8 cellular contexts compared by ENCODE assay signal in genomic region chr20:59751075-59751711, GRCh38.
DNase-seq lines count a peak whose midpoint lies in the region; ATAC-seq and TF ChIP-seq lines count a peak whose summit lies in the region.

No MANE protein-coding gene starts in this region.

- TF ChIP-seq CTCF in astrocyte of the spinal cord (IDR thresholded peaks at IDR 0.05; ENCODE audit: low read depth, low read length): peak; percentile 52

- DNase-seq in stimulated activated CD4-positive, alpha-beta T cell treated with anti-CD3 and anti-CD28 coated beads, Interleukin-12 subunit alpha, Interleukin-12 subunit beta, amount 100 ng/mL, for 4 hours: peak; percentile 3
- DNase-seq in stimulated activated CD4-positive, alpha-beta T cell treated with anti-CD3 and anti-CD28 coated beads, Interleukin-4, amount 100 ng/mL, for 1 hour: no peak
- DNase-seq in NCI-H460 (ENCODE audit: extremely low read depth, low read depth) (peak; percentile 60), astrocyte of the spinal cord (ENCODE audit: low read depth, low spot score) (peak; percentile 5), iPS DF 19.7 (ENCODE audit: low read depth, low spot score) (peak; percentile 35), T-helper 9 cell (no peak)
- peak; percentile 23 to 43 for DNase-seq in stimulated activated CD4-positive, alpha-beta T cell treated with anti-CD3 and anti-CD28 coated beads, Interleukin-4, amount 100 ng/mL, for 48 hours (ENCODE audit: low read depth in 2 of 2)

- no peak overlapping the region for H3K4me3 ChIP-seq in astrocyte of the spinal cord (ENCODE audit: low read depth, low read length)

- peak; percentile 57 for ATAC-seq in HG02642 (IDR thresholded peaks at IDR 0.05; ENCODE audit: poor library complexity, unreplicated experiment)

- in situ Hi-C loops in astrocyte of the spinal cord (cut with HindIII; ENCODE audit: low sequenced_read_pairs): no loop called here

Comparison
In these comparisons a context has a peak if more than half of its experiments do, and no peak if none do; other contexts are left out.
1. DNase-seq: peak in stimulated activated CD4-positive, alpha-beta T cell treated with anti-CD3 and anti-CD28 coated beads, Interleukin-12 subunit alpha, Interleukin-12 subunit beta, amount 100 ng/mL, for 4 hours (single experiment), NCI-H460 (single experiment), astrocyte of the spinal cord (single experiment), iPS DF 19.7 (single experiment) and stimulated activated CD4-positive, alpha-beta T cell treated with anti-CD3 and anti-CD28 coated beads, Interleukin-4, amount 100 ng/mL, for 48 hours (2 of 2); none in stimulated activated CD4-positive, alpha-beta T cell treated with anti-CD3 and anti-CD28 coated beads, Interleukin-4, amount 100 ng/mL, for 1 hour (single experiment) and T-helper 9 cell (single experiment).